Comparison of ENCODE assay signal across 8 cellular contexts in genomic region chr19:36488816-36489138, GRCh38. TPM values are rescaled to one million over a fixed set of nuclear protein-coding genes. Genes with fewer than 3 reads are reported as not detected.
DNase-seq lines count a peak whose midpoint lies in the region; ATAC-seq and TF ChIP-seq lines count a peak whose summit lies in the region.

No MANE protein-coding gene starts in this region.

- no peak for TF ChIP-seq POLR2A in stomach (IDR thresholded peaks at IDR 0.05)

- no peak for TF ChIP-seq EP300 in stomach (IDR thresholded peaks at IDR 0.05)

- H3K9ac ChIP-seq in BLaER1 = peak overlapping the region; percentile 96

- TF ChIP-seq CTCF in lung (IDR thresholded peaks at IDR 0.05; ENCODE audit: control extremely low read depth, extremely low read depth) (no peak), stomach (IDR thresholded peaks at IDR 0.05) (no peak)

- H3K36me3 ChIP-seq in BLaER1 (peaks cover 38% of the 10 kb centered on the region), lung (ENCODE audit: control insufficient read depth in 2 of 2, insufficient read depth in 2 of 2, low read length in 2 of 2) (peaks cover 3 to 4% of the 10 kb centered on the region in 2 donors), stomach (peaks cover 0 to 14% (median 7%) of the 10 kb centered on the region in 4 donors)

- DNase-seq in RPMI8226 (peak; percentile 55), caudate nucleus (lab: John Stamatoyannopoulos, UW) (peak in 11 of 61 donors; percentile 19 to 75 (median 47)), lung (ENCODE audit: low spot score) (no peak), stomach (no peak), NCI-H187 (lab: John Stamatoyannopoulos, UW) (no peak)

- H3K4me1 ChIP-seq in BLaER1 (peaks cover 52% of the 10 kb centered on the region), lung (ENCODE audit: control insufficient read depth in 2 of 2, insufficient read depth in 2 of 2, low read length in 2 of 2) (peaks cover 0 to 4% of the 10 kb centered on the region in 2 donors), stomach (peaks cover 0 to 22% (median 15%) of the 10 kb centered on the region in 4 donors)

- ATAC-seq in GM18868 (IDR thresholded peaks at IDR 0.05; ENCODE audit: unreplicated experiment) (peak; percentile 20), HG03378 (IDR thresholded peaks at IDR 0.05; ENCODE audit: unreplicated experiment) (peak; percentile 21), lung (ENCODE audit: insufficient read depth, low FRiP score) (no peak)

- H3K27me3 ChIP-seq in BLaER1 (no peaks in the 10 kb centered on the region), lung (ENCODE audit: control insufficient read depth, insufficient read depth) (no peaks in the 10 kb centered on the region), stomach (no peaks in the 10 kb centered on the region)

- peak overlapping the region; percentile 98 for H3K27ac ChIP-seq in BLaER1
- H3K27ac ChIP-seq in caudate nucleus (ENCODE audit: low read depth, low read length) = peak overlapping the region; percentile 98
- H3K27ac ChIP-seq in lung (ENCODE audit: low read depth in 1 of 2, low read length in 1 of 2) = peak overlapping the region; percentile 91 to 97
- H3K27ac ChIP-seq in stomach = peak overlapping the region; percentile 86 to 97 (median 94)

- H4K20me1 ChIP-seq in BLaER1 = peaks cover 4% of the 10 kb centered on the region; the same call in 1 of the 2 replicates

- 1 to 3% methylated on average over 12 of the region's 12 CpGs for WGBS in lung, 2 donors
- 0 to 4% (median 1%) methylated on average over 11 to 12 of the region's 12 CpGs for WGBS in stomach, 5 donors

- H3K4me3 ChIP-seq in BLaER1 = peak overlapping the region; percentile 80
- peak overlapping the region; percentile 83 for H3K4me3 ChIP-seq in lung
- H3K4me3 ChIP-seq in stomach = peak overlapping the region; percentile 62 to 87 (median 74)

- H3K9me3 ChIP-seq in BLaER1 (peaks cover 36% of the 10 kb centered on the region), lung (ENCODE audit: control insufficient read depth in 2 of 2, insufficient read depth in 1 of 2, low read length in 1 of 2) (peaks cover 0 to 3% of the 10 kb centered on the region in 2 donors), stomach (peaks cover 0 to 31% (median 5%) of the 10 kb centered on the region in 4 donors)

- H3K4me2 ChIP-seq in BLaER1 = peak overlapping the region; percentile 91

- intact Hi-C loops in stomach (cut with DNase I; ENCODE audit: low total_unique reads) = no loop called here

RNA-seq across cellular contexts. Expression of gene ZNF566, which starts 0.6 kb away (rescaled TPM):
- total RNA-seq in lung = 10 to 100 TPM; 10.5 to 21.9 TPM
- polyA plus RNA-seq in lung = 1 to 10 TPM; 2.3 to 6.3 TPM
- 10 to 100 TPM in 2 of 5 donors, 1 to 10 TPM in 3; 1.8 to 58.2 (median 8.5) TPM for total RNA-seq in stomach
- 1 to 10 TPM; 2.8 to 5.4 (median 4.7) TPM for polyA plus RNA-seq in stomach

RNA-seq across cellular contexts. Expression of gene ZNF260, which starts 39.3 kb away (rescaled TPM):
- total RNA-seq in lung (10 to 100 TPM in 1 of 2 donors, 1 to 10 TPM in 1; 9.6 to 28.3 TPM), stomach (10 to 100 TPM in 3 of 5 donors, 1 to 10 TPM in 2; 1.7 to 19.8 (median 11.3) TPM)
- polyA plus RNA-seq in lung (1 to 10 TPM; 3.0 to 3.1 TPM), stomach (1 to 10 TPM; 2.5 to 3.6 (median 3.5) TPM)
